In genomic region chr15:68715111-68715510, GRCh38 we compare ENCODE assay signal across 3 cellular contexts.
"Had no signal": no experiment of that assay in that cellular context is flagged by ENCODE, and none has a peak within 500 bp of the region (broad histone marks: within the 10 kb centered on the region; RNA-seq: fewer than 3 reads in every experiment).

No MANE protein-coding gene starts in this region.

- ATAC-seq: GM12878 had no signal

- DNase-seq: GDM1, GF-D8 had no signal

- H3K4me3 ChIP-seq: GM12878 had no signal
